Comparison of ENCODE assay signal across 8 cellular contexts in genomic region chr7:55066479-55066878, GRCh38. TPM values are rescaled to one million over a fixed set of nuclear protein-coding genes. Genes with fewer than 3 reads are reported as not detected.
A peak's percentile ranks its signal among the peaks of the same experiment; 100 is the strongest.
DNase-seq lines count a peak whose midpoint lies in the region; ATAC-seq lines count a peak whose summit lies in the region.

No MANE protein-coding gene starts in this region.

- H3K36me3 Mint-ChIP-seq in stimulated activated naive B cell treated with anti-CD40 and anti-IgM and Interleukin-4, amounts not matched to agents 10 μg/mL and 1 μg/mL and 100 μg/mL, for 72 hours = no peaks in the 10 kb centered on the region

- H3K27me3 Mint-ChIP-seq in stimulated activated naive B cell treated with anti-CD40 and anti-IgM and Interleukin-4, amounts not matched to agents 10 μg/mL and 1 μg/mL and 100 μg/mL, for 72 hours = peaks cover 31 to 43% of the 10 kb centered on the region in 2 donors

- H3K27me3 ChIP-seq in H7 (ENCODE audit: control insufficient read depth, insufficient read depth, low read length) = no peaks in the 10 kb centered on the region

- peaks cover 0 to 1% of the 10 kb centered on the region in 2 donors for H3K4me1 Mint-ChIP-seq in stimulated activated naive B cell treated with anti-CD40 and anti-IgM and Interleukin-4, amounts not matched to agents 10 μg/mL and 1 μg/mL and 100 μg/mL, for 72 hours

- H3K4me3 Mint-ChIP-seq in stimulated activated naive B cell treated with anti-CD40 and anti-IgM and Interleukin-4, amounts not matched to agents 10 μg/mL and 1 μg/mL and 100 μg/mL, for 72 hours = no peak overlapping the region

- H3K9me3 Mint-ChIP-seq in stimulated activated naive B cell treated with anti-CD40 and anti-IgM and Interleukin-4, amounts not matched to agents 10 μg/mL and 1 μg/mL and 100 μg/mL, for 72 hours = peaks cover 0 to 1% of the 10 kb centered on the region in 2 donors

- ATAC-seq in stimulated activated naive B cell treated with anti-CD40 and anti-IgM and Interleukin-4, amounts not matched to agents 10 μg/mL and 1 μg/mL and 100 μg/mL, for 72 hours (replicated peaks) = no peak

- H3K4me3 ChIP-seq in H7 (ENCODE audit: insufficient read depth, low read depth, low read length) = no peak overlapping the region
- H3K4me3 ChIP-seq in skin epidermis = no peak overlapping the region

- H3K36me3 ChIP-seq in H7 (replicated peaks; ENCODE audit: control insufficient read depth, insufficient read depth, low read length) = no peaks in the 10 kb centered on the region

- no peak overlapping the region for H3K27ac Mint-ChIP-seq in stimulated activated naive B cell treated with anti-CD40 and anti-IgM and Interleukin-4, amounts not matched to agents 10 μg/mL and 1 μg/mL and 100 μg/mL, for 72 hours

- peak overlapping the region in 17 of 21 experiments; percentile 9 to 90 (median 68) for H3K27ac ChIP-seq in skin epidermis

- DNase-seq in H7 (peak; percentile 37), amniotic epithelial cell (ENCODE audit: low read depth) (peak; percentile 43), iris pigment epithelial cell (ENCODE audit: low read depth) (peak; percentile 78), kidney glomerular epithelial cell (lab: John Stamatoyannopoulos, UW) (no peak), ecto neural progenitor cell (ENCODE audit: low spot score) (no peak), NCI-H187 treated with DMSO at 0.1 percent for 48 hours (lab: John Stamatoyannopoulos, UW) (no peak)
- no peak for DNase-seq in stimulated activated naive B cell treated with anti-CD40 and anti-IgM and Interleukin-4, amounts not matched to agents 10 μg/mL and 1 μg/mL and 100 μg/mL, for 72 hours

RNA-seq across cellular contexts. Expression of gene EGFR, which starts 47.7 kb away (rescaled TPM):
- total RNA-seq in H7 (2014; rRNA removed; shearing (Covaris generic)) = 3.1 and 6.3 TPM in 2 replicates

Comparison
In these comparisons a context has a peak if more than half of its experiments do, and no peak if none do; other contexts are left out.
1. DNase-seq: peak in H7 (single experiment), amniotic epithelial cell (single experiment) and iris pigment epithelial cell (single experiment); none in kidney glomerular epithelial cell (single experiment), ecto neural progenitor cell (single experiment), stimulated activated naive B cell treated with anti-CD40 and anti-IgM and Interleukin-4, amounts not matched to agents 10 μg/mL and 1 μg/mL and 100 μg/mL, for 72 hours (single experiment) and NCI-H187 treated with DMSO at 0.1 percent for 48 hours (single experiment).